Comparison of ENCODE assay signal across 18 cellular contexts in the genomic region with DNA sequence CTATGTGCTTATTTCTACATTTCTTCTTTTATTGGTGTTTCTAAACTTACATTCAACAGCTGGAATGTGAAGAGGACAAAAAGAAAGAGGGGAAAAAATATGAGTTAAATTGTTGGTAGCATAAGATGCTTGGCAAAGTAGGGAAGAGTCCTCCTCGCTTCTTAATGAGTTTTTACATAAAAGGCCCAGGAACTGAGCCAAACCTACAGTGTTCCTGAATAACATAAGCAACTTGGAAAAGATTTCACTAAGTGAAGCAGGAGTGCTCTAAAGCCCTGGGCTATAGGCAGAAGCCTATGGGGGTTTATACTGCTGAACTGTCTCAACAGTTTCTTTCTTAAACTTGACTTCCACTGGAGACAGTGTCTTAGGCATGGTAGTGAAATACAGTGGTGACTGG.
A peak's percentile ranks its signal among the peaks of the same experiment; 100 is the strongest.
DNase-seq lines count a peak whose midpoint lies in the region; ATAC-seq and TF ChIP-seq lines count a peak whose summit lies in the region.
"Had no signal": no experiment of that assay in that cellular context is flagged by ENCODE, and none has a peak within 500 bp of the region (broad histone marks: within the 10 kb centered on the region; RNA-seq: fewer than 3 reads in every experiment).

No MANE protein-coding gene starts in this region.

- H3K27me3 Mint-ChIP-seq in nephron (ENCODE audit: low read depth), result no peaks in the 10 kb centered on the region
- H3K27me3 Mint-ChIP-seq in activated CD4-positive, alpha-beta memory T cell treated with anti-CD3 and anti-CD28 coated beads for 36 hours, result no peaks in the 10 kb centered on the region

- TF ChIP-seq CTCF in astrocyte of the cerebellum (IDR thresholded peaks at IDR 0.05; ENCODE audit: low read depth, low read length, missing control alignments) (no peak), hepatocyte (IDR thresholded peaks at IDR 0.05; ENCODE audit: poor library complexity) (peak; percentile 5), nephron (IDR thresholded peaks at IDR 0.05; ENCODE audit: unreplicated experiment in 3 of 3) (no peak)

- H3K9me3 Mint-ChIP-seq in nephron, result peaks cover 20% of the 10 kb centered on the region
- no peaks in the 10 kb centered on the region for H3K9me3 Mint-ChIP-seq in activated CD4-positive, alpha-beta memory T cell treated with anti-CD3 and anti-CD28 coated beads for 36 hours
- H3K9me3 Mint-ChIP-seq: CD8-positive, alpha-beta T cell had no signal

- H3K27ac Mint-ChIP-seq in nephron, result peak overlapping the region; percentile 15 to 70 (median 38)
- no peak overlapping the region for H3K27ac Mint-ChIP-seq in activated CD4-positive, alpha-beta memory T cell treated with anti-CD3 and anti-CD28 coated beads for 36 hours
- H3K27ac Mint-ChIP-seq: CD14-positive monocyte; CD8-positive, alpha-beta T cell had no signal

- no peak overlapping the region for H2AFZ ChIP-seq in hepatocyte
- H2AFZ ChIP-seq: GM23248 had no signal

- CTCF ChIA-PET in activated CD4-positive, alpha-beta memory T cell treated with anti-CD3 and anti-CD28 coated beads for 36 hours (lab: Charles Lee), result no interaction called here

- POLR2A ChIA-PET in activated CD4-positive, alpha-beta memory T cell treated with anti-CD3 and anti-CD28 coated beads for 36 hours (lab: Charles Lee), result no interaction called here

- no peaks in the 10 kb centered on the region for H3K27me3 ChIP-seq in hepatocyte
- H3K27me3 ChIP-seq: BLaER1 had no signal

- H3K27ac ChIP-seq in hepatocyte, result no peak overlapping the region
- H3K27ac ChIP-seq: BLaER1, GM23248 had no signal

- no peak overlapping the region for H3K4me3 ChIP-seq in astrocyte of the cerebellum (ENCODE audit: low read depth, low read length)
- no peak overlapping the region for H3K4me3 ChIP-seq in hepatocyte
- H3K4me3 ChIP-seq: BLaER1, GM12878, GM23248 had no signal

- peaks cover 5% of the 10 kb centered on the region for H3K4me1 ChIP-seq in hepatocyte (ENCODE audit: insufficient read depth)
- H3K4me1 ChIP-seq: BLaER1 had no signal

- intact Hi-C loops in activated CD4-positive, alpha-beta memory T cell treated with anti-CD3 and anti-CD28 coated beads for 36 hours (cut with micrococcal nuclease), result no loop called here

- no peak for ATAC-seq in GM21717 (IDR thresholded peaks at IDR 0.05; ENCODE audit: unreplicated experiment)
- ATAC-seq: CD8-positive, alpha-beta T cell; GM12878 had no signal

- H4K20me1 ChIP-seq in hepatocyte (ENCODE audit: insufficient read depth, poor library complexity, severe bottlenecking), result no peaks in the 10 kb centered on the region
- H4K20me1 ChIP-seq: BLaER1 had no signal

- in situ Hi-C loops in astrocyte of the cerebellum (cut with HindIII; ENCODE audit: low sequenced_read_pairs), result no loop called here

- H3K9me3 ChIP-seq in hepatocyte (ENCODE audit: low read depth), result no peaks in the 10 kb centered on the region
- H3K9me3 ChIP-seq: BLaER1 had no signal

- no peaks in the 10 kb centered on the region for H3K36me3 ChIP-seq in hepatocyte (replicated peaks; ENCODE audit: insufficient read depth, low read depth)
- H3K36me3 ChIP-seq: BLaER1 had no signal

- DNase-seq in EH (ENCODE audit: low read depth), result peak; percentile 1
- peak; percentile 55 for DNase-seq in astrocyte of the cerebellum (ENCODE audit: low read depth)
- DNase-seq in hepatocyte (ENCODE audit: low spot score), result peak; percentile 26
- DNase-seq in activated CD4-positive, alpha-beta memory T cell treated with anti-CD3 and anti-CD28 coated beads for 36 hours, result no peak
- no peak for DNase-seq in RPMI8226
- DNase-seq in NCI-H2081 treated with DMSO at 0.1 percent for 48 hours (lab: John Stamatoyannopoulos, UW), result no peak
- DNase-seq: 8988T; Calu3; CD8-positive, alpha-beta T cell; DMS79 treated with DMSO at 0.1 percent for 48 hours; EL; GM23248; HCEC 1CT had no signal

- no peak overlapping the region for H3K4me3 Mint-ChIP-seq in nephron
- no peak overlapping the region for H3K4me3 Mint-ChIP-seq in activated CD4-positive, alpha-beta memory T cell treated with anti-CD3 and anti-CD28 coated beads for 36 hours
- H3K4me3 Mint-ChIP-seq: CD14-positive monocyte; CD8-positive, alpha-beta T cell had no signal

- H3K36me3 Mint-ChIP-seq in nephron (ENCODE audit: low read depth), result no peaks in the 10 kb centered on the region
- H3K36me3 Mint-ChIP-seq in activated CD4-positive, alpha-beta memory T cell treated with anti-CD3 and anti-CD28 coated beads for 36 hours, result no peaks in the 10 kb centered on the region
- H3K36me3 Mint-ChIP-seq: CD14-positive monocyte; CD8-positive, alpha-beta T cell had no signal

- H3K4me1 Mint-ChIP-seq in nephron, result peaks cover 26% of the 10 kb centered on the region
- no peaks in the 10 kb centered on the region for H3K4me1 Mint-ChIP-seq in activated CD4-positive, alpha-beta memory T cell treated with anti-CD3 and anti-CD28 coated beads for 36 hours (ENCODE audit: low read depth)
- H3K4me1 Mint-ChIP-seq: CD14-positive monocyte had no signal

- no peaks in the 10 kb centered on the region for H3K79me2 ChIP-seq in hepatocyte

- WGBS in hepatocyte (ENCODE audit: low lambda C conversion rate, missing lambda C conversion rate), result 50% methylated on average over 1 of the region's 1 CpG

- no peaks in the 10 kb centered on the region for H3K9me2 ChIP-seq in hepatocyte (replicated peaks; ENCODE audit: insufficient read depth)

- H3K4me2 ChIP-seq in hepatocyte, result no peak overlapping the region
- H3K4me2 ChIP-seq: BLaER1 had no signal

Comparison
In these comparisons a context has a peak if more than half of its experiments do, and no peak if none do; other contexts are left out.
1. DNase-seq: peak in EH (single experiment), astrocyte of the cerebellum (single experiment) and hepatocyte (single experiment); none in activated CD4-positive, alpha-beta memory T cell treated with anti-CD3 and anti-CD28 coated beads for 36 hours (single experiment), RPMI8226 (single experiment) and NCI-H2081 treated with DMSO at 0.1 percent for 48 hours (single experiment).